ENCODE assay signal across 8 cellular contexts in genomic region chr2:241271641-241272297, GRCh38. TPM values are rescaled to one million over a fixed set of nuclear protein-coding genes. Genes with fewer than 3 reads are reported as not detected.
DNase-seq lines count a peak whose midpoint lies in the region; ATAC-seq and TF ChIP-seq lines count a peak whose summit lies in the region.

No MANE protein-coding gene starts in this region.

- H3K36me3 ChIP-seq in heart left ventricle (peaks cover 0 to 23% (median 14%) of the 10 kb centered on the region in 9 donors), parathyroid adenoma (ENCODE audit: control insufficient read depth, insufficient read depth, low read length) (no peaks in the 10 kb centered on the region), thyroid gland (peaks cover 0 to 7% of the 10 kb centered on the region in 2 donors)

- no peak overlapping the region for H3K9ac ChIP-seq in parathyroid adenoma

- peak overlapping the region; percentile 57 to 97 (median 93) for H3K27ac ChIP-seq in heart left ventricle
- peak overlapping the region; percentile 46 for H3K27ac ChIP-seq in parathyroid adenoma
- H3K27ac ChIP-seq in thyroid gland, result peak overlapping the region; percentile 87 to 98 (median 95)

- H3K4me2 ChIP-seq in parathyroid adenoma (ENCODE audit: low read length), result peak overlapping the region; percentile 70

- H3K9me3 ChIP-seq in heart left ventricle, result peaks cover 0 to 9% (median 0%) of the 10 kb centered on the region in 12 donors
- H3K9me3 ChIP-seq in parathyroid adenoma (ENCODE audit: control insufficient read depth, low read length), result no peaks in the 10 kb centered on the region
- H3K9me3 ChIP-seq in thyroid gland, result no peaks in the 10 kb centered on the region

- peak overlapping the region; percentile 67 for H2AFZ ChIP-seq in parathyroid adenoma

- peaks cover 23% of the 10 kb centered on the region for H3K79me2 ChIP-seq in parathyroid adenoma

- TF ChIP-seq CTCF in heart left ventricle (IDR thresholded peaks at IDR 0.05), result no peak
- TF ChIP-seq CTCF in parathyroid adenoma (IDR thresholded peaks at IDR 0.05), result no peak
- no peak for TF ChIP-seq CTCF in thyroid gland (IDR thresholded peaks at IDR 0.05)

- DNase-seq in SIG-M5 treated with dmso at 0.1 percent for 504 hours (lab: John Stamatoyannopoulos, UW; ENCODE audit: unreplicated experiment), result peak; percentile 63
- DNase-seq in SIG-M5 (lab: John Stamatoyannopoulos, UW), result no peak
- DNase-seq in T follicular helper cell (ENCODE audit: low read depth), result peak; percentile 18
- peak; percentile 73 for DNase-seq in amniotic epithelial cell (ENCODE audit: low read depth)
- DNase-seq in heart left ventricle, result peak; percentile 85 to 91 (median 87)
- DNase-seq in thyroid gland, result peak; percentile 92 to 93

- TF ChIP-seq POLR2A in heart left ventricle (IDR thresholded peaks at IDR 0.05) (no peak), thyroid gland (IDR thresholded peaks at IDR 0.05) (peak in 1 of 2 donors; percentile 72)

- peaks cover 0 to 49% (median 37%) of the 10 kb centered on the region in 12 donors for H3K4me1 ChIP-seq in heart left ventricle
- peaks cover 10% of the 10 kb centered on the region for H3K4me1 ChIP-seq in parathyroid adenoma
- H3K4me1 ChIP-seq in thyroid gland, result peaks cover 18 to 23% of the 10 kb centered on the region in 2 donors

- H3K4me3 ChIP-seq in heart left ventricle (peak overlapping the region; percentile 61 to 98 (median 92)), parathyroid adenoma (ENCODE audit: low read depth, low read length) (peak overlapping the region; percentile 59), thyroid gland (replicated peaks in 1 of 3) (peak overlapping the region; percentile 41 to 98 (median 92))

- intact Hi-C loops in heart left ventricle (cut with DNase I), result loop anchor here in 8 of 10 donors (1.0 to 5.0 kb wide), 5 partner anchors 36 to 86 kb away; partner anchors contain the start of genes HDLBP (in 7 of the 8), SEPTIN2 (in 7 of the 8) and FARP2 (in 1 of the 8)
- intact Hi-C loops in thyroid gland (cut with DNase I), result loop anchor here (5.0 to 10.0 kb wide), 2 partner anchors 46 to 83 kb away; partner anchors contain the start of genes FARP2, HDLBP and SEPTIN2

- H3K27me3 ChIP-seq in heart left ventricle (no peaks in the 10 kb centered on the region), parathyroid adenoma (ENCODE audit: control insufficient read depth, insufficient read depth, low read length) (no peaks in the 10 kb centered on the region), thyroid gland (no peaks in the 10 kb centered on the region)

- WGBS in heart left ventricle, 4 donors, result 0 to 1% (median 0%) methylated on average over 17 to 37 of the region's 37 CpGs
- 1 to 4% methylated on average over 11 to 22 of the region's 37 CpGs for WGBS in thyroid gland, 2 donors

- ATAC-seq in HG03432 (IDR thresholded peaks at IDR 0.05; ENCODE audit: unreplicated experiment) (peak; percentile 60), heart left ventricle (peak; percentile 85 to 91 (median 90))

RNA-seq across cellular contexts. Expression of gene HDLBP, which starts 43.7 kb away (rescaled TPM):
- total RNA-seq in heart left ventricle (100 to 1,000 TPM; 312 to 407 (median 352) TPM), thyroid gland (100 to 1,000 TPM; 303 to 490 (median 435) TPM)
- polyA plus RNA-seq in heart left ventricle, result 100 to 1,000 TPM; 220 to 308 TPM

RNA-seq across cellular contexts. Expression of gene SEPTIN2, which starts 44.0 kb away (rescaled TPM):
- total RNA-seq in heart left ventricle, result 100 to 1,000 TPM; 102 to 237 (median 203) TPM
- polyA plus RNA-seq in heart left ventricle, result 100 to 1,000 TPM in 1 of 2 donors, 10 to 100 TPM in 1; 91.2 to 198 TPM
- 100 to 1,000 TPM; 340 to 417 (median 365) TPM for total RNA-seq in thyroid gland
